24 cellular contexts compared by ENCODE assay signal in genomic region chr12:109587921-109588320, GRCh38. TPM values are rescaled to one million over a fixed set of nuclear protein-coding genes. Genes with fewer than 3 reads are reported as not detected.
DNase-seq lines count a peak whose midpoint lies in the region; ATAC-seq and TF ChIP-seq lines count a peak whose summit lies in the region.
"Had no signal": no experiment of that assay in that cellular context is flagged by ENCODE, and none has a peak within 500 bp of the region (broad histone marks: within the 10 kb centered on the region; RNA-seq: fewer than 3 reads in every experiment).

No MANE protein-coding gene starts in this region.

- H3K4me3 Mint-ChIP-seq in T-helper 17 cell = no peak overlapping the region
- peak overlapping the region; percentile 56 for H3K4me3 Mint-ChIP-seq in endothelial cell (ENCODE audit: unreplicated experiment)
- no peak overlapping the region for H3K4me3 Mint-ChIP-seq in nephron progenitor cell
- H3K4me3 Mint-ChIP-seq: CD4-positive, alpha-beta T cell had no signal

- peak overlapping the region; percentile 72 to 93 (median 86) for H3K27ac ChIP-seq in thyroid gland
- no peak overlapping the region for H3K27ac ChIP-seq in aorta (ENCODE audit: low read depth in 1 of 2, low read length in 2 of 2)
- no peak overlapping the region for H3K27ac ChIP-seq in prostate gland
- H3K27ac ChIP-seq: A549; BLaER1 treated with 17β-estradiol and CSF1 and Interleukin-3, amounts not matched to agents 10 nM and 100 nM; SJCRH30 had no signal

- peak overlapping the region; percentile 21 for H3K27ac Mint-ChIP-seq in T-helper 17 cell
- H3K27ac Mint-ChIP-seq in endothelial cell (ENCODE audit: unreplicated experiment) = no peak overlapping the region
- H3K27ac Mint-ChIP-seq in nephron progenitor cell = peak overlapping the region; percentile 61
- H3K27ac Mint-ChIP-seq: CD4-positive, alpha-beta T cell had no signal

- H3K4me1 Mint-ChIP-seq in T-helper 17 cell (peaks cover 2% of the 10 kb centered on the region), endothelial cell (ENCODE audit: unreplicated experiment) (no peaks in the 10 kb centered on the region), nephron progenitor cell (peaks cover 12% of the 10 kb centered on the region)

- peaks cover 3 to 7% of the 10 kb centered on the region in 2 donors for H3K36me3 ChIP-seq in thyroid gland
- peaks cover 0 to 2% of the 10 kb centered on the region in 2 donors for H3K36me3 ChIP-seq in aorta (ENCODE audit: control insufficient read depth in 1 of 2, insufficient read depth in 2 of 2, low read length in 1 of 2)
- H3K36me3 ChIP-seq in prostate gland = peaks cover 0 to 3% of the 10 kb centered on the region in 2 donors
- H3K36me3 ChIP-seq: MG63 had no signal

- 78 to 87% methylated on average over 13 to 14 of the region's 18 CpGs for whole genome bisulfite sequencing in thyroid gland, 2 donors
- WGBS in aorta, 2 donors = 93 to 94% methylated on average over 18 of the region's 18 CpGs
- 91% methylated on average over 16 of the region's 18 CpGs for WGBS in prostate gland

- no peaks in the 10 kb centered on the region for H3K36me3 Mint-ChIP-seq in T-helper 17 cell (ENCODE audit: low read depth)
- peaks cover 29% of the 10 kb centered on the region for H3K36me3 Mint-ChIP-seq in endothelial cell (ENCODE audit: low read depth, unreplicated experiment)
- H3K36me3 Mint-ChIP-seq in nephron progenitor cell (ENCODE audit: low read depth) = peaks cover 30% of the 10 kb centered on the region

- H3K9me3 ChIP-seq in T-helper 17 cell (ENCODE audit: control insufficient read depth, low read length, poor library complexity, severe bottlenecking) (no peaks in the 10 kb centered on the region), thyroid gland (no peaks in the 10 kb centered on the region), aorta (ENCODE audit: control insufficient read depth, low read length) (no peaks in the 10 kb centered on the region), prostate gland (no peaks in the 10 kb centered on the region)
- H3K9me3 ChIP-seq: A549; BLaER1 treated with 17β-estradiol and CSF1 and Interleukin-3, amounts not matched to agents 10 nM and 100 nM; MG63; SJCRH30 had no signal

- TF ChIP-seq POLR2A in thyroid gland (IDR thresholded peaks at IDR 0.05) = no peak
- TF ChIP-seq POLR2A in prostate gland (IDR thresholded peaks at IDR 0.05) = no peak

- H3K9me3 Mint-ChIP-seq in endothelial cell (ENCODE audit: unreplicated experiment) (no peaks in the 10 kb centered on the region), nephron progenitor cell (no peaks in the 10 kb centered on the region)
- H3K9me3 Mint-ChIP-seq: CD4-positive, alpha-beta T cell had no signal

- no peaks in the 10 kb centered on the region for H3K27me3 Mint-ChIP-seq in T-helper 17 cell
- H3K27me3 Mint-ChIP-seq in endothelial cell (ENCODE audit: unreplicated experiment) = peaks cover 8% of the 10 kb centered on the region
- H3K27me3 Mint-ChIP-seq in nephron progenitor cell (ENCODE audit: low read depth, poor library complexity) = no peaks in the 10 kb centered on the region
- H3K27me3 Mint-ChIP-seq: CD4-positive, alpha-beta T cell had no signal

- DNase-seq in T-helper 17 cell (no peak), endothelial cell (ENCODE audit: low spot score) (no peak), nephron progenitor cell (no peak), thyroid gland (no peak), aorta (no peak), prostate gland (ENCODE audit: low spot score) (no peak), NCI-H345 treated with DMSO at 0.1 percent for 48 hours (lab: John Stamatoyannopoulos, UW; ENCODE audit: unreplicated experiment) (no peak)
- DNase-seq: AML-193; CD4-positive, alpha-beta T cell; IMR-90; KG1; MG63; NCI-H1105 treated with DMSO at 0.1 percent for 48 hours; NCI-H146; NCI-H1930; NCI-H2107; NCI-H446; NCI-H524 treated with DMSO at 0.1 percent for 48 hours; NCI-H774; PC-3; SJCRH30 had no signal

- intact Hi-C loops in thyroid gland (cut with DNase I) = no loop called here
- intact Hi-C loops in aorta (cut with DNase I) = no loop called here
- intact Hi-C loops in prostate gland (cut with DNase I) = no loop called here

- H3K4me1 ChIP-seq in thyroid gland = peaks cover 30 to 37% of the 10 kb centered on the region in 2 donors
- no peaks in the 10 kb centered on the region for H3K4me1 ChIP-seq in aorta (ENCODE audit: control insufficient read depth in 1 of 2, insufficient read depth in 2 of 2, low read length in 2 of 2)
- H3K4me1 ChIP-seq in prostate gland (replicated peaks) = no peaks in the 10 kb centered on the region

- no peaks in the 10 kb centered on the region for H3K27me3 ChIP-seq in thyroid gland
- H3K27me3 ChIP-seq in aorta (ENCODE audit: control insufficient read depth in 1 of 2, insufficient read depth in 2 of 2, low read length in 1 of 2) = no peaks in the 10 kb centered on the region
- H3K27me3 ChIP-seq in prostate gland (replicated peaks; ENCODE audit: insufficient read depth) = no peaks in the 10 kb centered on the region
- H3K27me3 ChIP-seq: BLaER1 treated with 17β-estradiol and CSF1 and Interleukin-3, amounts not matched to agents 10 nM and 100 nM; MG63; SJCRH30 had no signal

- no peak for TF ChIP-seq CTCF in endothelial cell (IDR thresholded peaks at IDR 0.05; ENCODE audit: unreplicated experiment)
- TF ChIP-seq CTCF in nephron progenitor cell (IDR thresholded peaks at IDR 0.05) = no peak
- TF ChIP-seq CTCF in thyroid gland (IDR thresholded peaks at IDR 0.05) = no peak
- TF ChIP-seq CTCF in prostate gland (IDR thresholded peaks at IDR 0.05) = no peak

- no peak for ATAC-seq in T-helper 17 cell
- ATAC-seq in aorta (ENCODE audit: low FRiP score) = no peak
- ATAC-seq: A549, PC-3, Right ventricle myocardium inferior had no signal

- H3K4me3 ChIP-seq in thyroid gland (replicated peaks in 1 of 3) (no peak overlapping the region), aorta (ENCODE audit: low read length in 2 of 2) (no peak overlapping the region), prostate gland (no peak overlapping the region)
- H3K4me3 ChIP-seq: A549; BLaER1 treated with 17β-estradiol and CSF1 and Interleukin-3, amounts not matched to agents 10 nM and 100 nM; MG63; SJCRH30 had no signal

RNA-seq across cellular contexts. Expression of gene MVK, which starts 14.3 kb away (rescaled TPM):
- 10 to 100 TPM; 10.8 to 14.8 TPM for total RNA-seq in T-helper 17 cell
- 40.7 TPM for total RNA-seq in endothelial cell (ENCODE audit: unreplicated experiment)
- 10 to 100 TPM; 20.4 to 42.0 (median 31.6) TPM for total RNA-seq in thyroid gland
- 10 to 100 TPM in 1 of 2 donors, 1 to 10 TPM in 1; 8.5 to 12.4 TPM for total RNA-seq in aorta
- polyA plus RNA-seq in aorta = 10 to 100 TPM; 12.6 to 14.3 TPM
- 10 to 100 TPM; 13.4 to 54.1 TPM for total RNA-seq in prostate gland

RNA-seq across cellular contexts. Expression of gene MMAB, which starts 14.6 kb away (rescaled TPM):
- total RNA-seq in T-helper 17 cell (10 to 100 TPM in 1 of 2 donors, 1 to 10 TPM in 1; 8.0 to 12.1 TPM), endothelial cell (ENCODE audit: unreplicated experiment) (41.6 TPM), thyroid gland (10 to 100 TPM; 40.3 to 82.2 (median 69.7) TPM), aorta (10 to 100 TPM; 17.8 to 26.4 TPM), prostate gland (10 to 100 TPM; 23.1 to 79.2 TPM)
- 10 to 100 TPM; 30.9 to 32.8 TPM for polyA plus RNA-seq in aorta

Comparison
In these comparisons a context has a peak if more than half of its experiments do, and no peak if none do; other contexts are left out.
1. H3K27ac ChIP-seq: peak in thyroid gland (3 of 3); none in aorta (0 of 2) and prostate gland (0 of 2).